In the genomic region with DNA sequence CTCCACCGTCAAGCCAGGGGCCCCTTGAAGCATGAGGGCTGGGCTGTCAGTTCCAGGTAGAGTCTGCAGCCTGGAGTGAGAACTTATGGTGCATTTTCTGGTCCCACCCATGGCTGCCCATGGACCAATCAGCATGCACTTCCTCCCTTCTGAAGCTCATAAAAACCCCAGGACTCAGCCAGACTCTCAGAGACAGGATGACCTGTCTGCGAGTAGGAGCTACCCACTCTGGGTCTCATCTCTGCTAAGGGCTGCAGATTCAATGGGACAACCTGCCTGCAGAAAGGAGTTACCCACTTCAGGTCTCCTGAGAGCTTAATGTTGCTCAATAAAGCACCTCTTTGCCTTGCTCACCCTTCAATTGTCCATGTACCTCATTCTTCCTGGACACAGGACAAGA, we compare ENCODE assay signal across 1 cellular context.
TF ChIP-seq lines count a peak whose summit lies in the region.

No MANE protein-coding gene starts in this region.

TF ChIP-seq in GM23338, 12 proteins besides CTCF, POLR2A, EP300 and RAD21 (continued from another document):
- TF ChIP-seq, protein P1, sequence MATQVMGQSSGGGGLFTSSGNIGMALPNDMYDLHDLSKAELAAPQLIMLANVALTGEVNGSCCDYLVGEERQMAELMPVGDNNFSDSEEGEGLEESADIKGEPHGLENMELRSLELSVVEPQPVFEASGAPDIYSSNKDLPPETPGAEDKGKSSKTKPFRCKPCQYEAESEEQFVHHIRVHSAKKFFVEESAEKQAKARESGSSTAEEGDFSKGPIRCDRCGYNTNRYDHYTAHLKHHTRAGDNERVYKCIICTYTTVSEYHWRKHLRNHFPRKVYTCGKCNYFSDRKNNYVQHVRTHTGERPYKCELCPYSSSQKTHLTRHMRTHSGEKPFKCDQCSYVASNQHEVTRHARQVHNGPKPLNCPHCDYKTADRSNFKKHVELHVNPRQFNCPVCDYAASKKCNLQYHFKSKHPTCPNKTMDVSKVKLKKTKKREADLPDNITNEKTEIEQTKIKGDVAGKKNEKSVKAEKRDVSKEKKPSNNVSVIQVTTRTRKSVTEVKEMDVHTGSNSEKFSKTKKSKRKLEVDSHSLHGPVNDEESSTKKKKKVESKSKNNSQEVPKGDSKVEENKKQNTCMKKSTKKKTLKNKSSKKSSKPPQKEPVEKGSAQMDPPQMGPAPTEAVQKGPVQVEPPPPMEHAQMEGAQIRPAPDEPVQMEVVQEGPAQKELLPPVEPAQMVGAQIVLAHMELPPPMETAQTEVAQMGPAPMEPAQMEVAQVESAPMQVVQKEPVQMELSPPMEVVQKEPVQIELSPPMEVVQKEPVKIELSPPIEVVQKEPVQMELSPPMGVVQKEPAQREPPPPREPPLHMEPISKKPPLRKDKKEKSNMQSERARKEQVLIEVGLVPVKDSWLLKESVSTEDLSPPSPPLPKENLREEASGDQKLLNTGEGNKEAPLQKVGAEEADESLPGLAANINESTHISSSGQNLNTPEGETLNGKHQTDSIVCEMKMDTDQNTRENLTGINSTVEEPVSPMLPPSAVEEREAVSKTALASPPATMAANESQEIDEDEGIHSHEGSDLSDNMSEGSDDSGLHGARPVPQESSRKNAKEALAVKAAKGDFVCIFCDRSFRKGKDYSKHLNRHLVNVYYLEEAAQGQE (IDR thresholded peaks at IDR 0.05; ENCODE audit: unreplicated experiment) = no peak
- TF ChIP-seq, protein P2, sequence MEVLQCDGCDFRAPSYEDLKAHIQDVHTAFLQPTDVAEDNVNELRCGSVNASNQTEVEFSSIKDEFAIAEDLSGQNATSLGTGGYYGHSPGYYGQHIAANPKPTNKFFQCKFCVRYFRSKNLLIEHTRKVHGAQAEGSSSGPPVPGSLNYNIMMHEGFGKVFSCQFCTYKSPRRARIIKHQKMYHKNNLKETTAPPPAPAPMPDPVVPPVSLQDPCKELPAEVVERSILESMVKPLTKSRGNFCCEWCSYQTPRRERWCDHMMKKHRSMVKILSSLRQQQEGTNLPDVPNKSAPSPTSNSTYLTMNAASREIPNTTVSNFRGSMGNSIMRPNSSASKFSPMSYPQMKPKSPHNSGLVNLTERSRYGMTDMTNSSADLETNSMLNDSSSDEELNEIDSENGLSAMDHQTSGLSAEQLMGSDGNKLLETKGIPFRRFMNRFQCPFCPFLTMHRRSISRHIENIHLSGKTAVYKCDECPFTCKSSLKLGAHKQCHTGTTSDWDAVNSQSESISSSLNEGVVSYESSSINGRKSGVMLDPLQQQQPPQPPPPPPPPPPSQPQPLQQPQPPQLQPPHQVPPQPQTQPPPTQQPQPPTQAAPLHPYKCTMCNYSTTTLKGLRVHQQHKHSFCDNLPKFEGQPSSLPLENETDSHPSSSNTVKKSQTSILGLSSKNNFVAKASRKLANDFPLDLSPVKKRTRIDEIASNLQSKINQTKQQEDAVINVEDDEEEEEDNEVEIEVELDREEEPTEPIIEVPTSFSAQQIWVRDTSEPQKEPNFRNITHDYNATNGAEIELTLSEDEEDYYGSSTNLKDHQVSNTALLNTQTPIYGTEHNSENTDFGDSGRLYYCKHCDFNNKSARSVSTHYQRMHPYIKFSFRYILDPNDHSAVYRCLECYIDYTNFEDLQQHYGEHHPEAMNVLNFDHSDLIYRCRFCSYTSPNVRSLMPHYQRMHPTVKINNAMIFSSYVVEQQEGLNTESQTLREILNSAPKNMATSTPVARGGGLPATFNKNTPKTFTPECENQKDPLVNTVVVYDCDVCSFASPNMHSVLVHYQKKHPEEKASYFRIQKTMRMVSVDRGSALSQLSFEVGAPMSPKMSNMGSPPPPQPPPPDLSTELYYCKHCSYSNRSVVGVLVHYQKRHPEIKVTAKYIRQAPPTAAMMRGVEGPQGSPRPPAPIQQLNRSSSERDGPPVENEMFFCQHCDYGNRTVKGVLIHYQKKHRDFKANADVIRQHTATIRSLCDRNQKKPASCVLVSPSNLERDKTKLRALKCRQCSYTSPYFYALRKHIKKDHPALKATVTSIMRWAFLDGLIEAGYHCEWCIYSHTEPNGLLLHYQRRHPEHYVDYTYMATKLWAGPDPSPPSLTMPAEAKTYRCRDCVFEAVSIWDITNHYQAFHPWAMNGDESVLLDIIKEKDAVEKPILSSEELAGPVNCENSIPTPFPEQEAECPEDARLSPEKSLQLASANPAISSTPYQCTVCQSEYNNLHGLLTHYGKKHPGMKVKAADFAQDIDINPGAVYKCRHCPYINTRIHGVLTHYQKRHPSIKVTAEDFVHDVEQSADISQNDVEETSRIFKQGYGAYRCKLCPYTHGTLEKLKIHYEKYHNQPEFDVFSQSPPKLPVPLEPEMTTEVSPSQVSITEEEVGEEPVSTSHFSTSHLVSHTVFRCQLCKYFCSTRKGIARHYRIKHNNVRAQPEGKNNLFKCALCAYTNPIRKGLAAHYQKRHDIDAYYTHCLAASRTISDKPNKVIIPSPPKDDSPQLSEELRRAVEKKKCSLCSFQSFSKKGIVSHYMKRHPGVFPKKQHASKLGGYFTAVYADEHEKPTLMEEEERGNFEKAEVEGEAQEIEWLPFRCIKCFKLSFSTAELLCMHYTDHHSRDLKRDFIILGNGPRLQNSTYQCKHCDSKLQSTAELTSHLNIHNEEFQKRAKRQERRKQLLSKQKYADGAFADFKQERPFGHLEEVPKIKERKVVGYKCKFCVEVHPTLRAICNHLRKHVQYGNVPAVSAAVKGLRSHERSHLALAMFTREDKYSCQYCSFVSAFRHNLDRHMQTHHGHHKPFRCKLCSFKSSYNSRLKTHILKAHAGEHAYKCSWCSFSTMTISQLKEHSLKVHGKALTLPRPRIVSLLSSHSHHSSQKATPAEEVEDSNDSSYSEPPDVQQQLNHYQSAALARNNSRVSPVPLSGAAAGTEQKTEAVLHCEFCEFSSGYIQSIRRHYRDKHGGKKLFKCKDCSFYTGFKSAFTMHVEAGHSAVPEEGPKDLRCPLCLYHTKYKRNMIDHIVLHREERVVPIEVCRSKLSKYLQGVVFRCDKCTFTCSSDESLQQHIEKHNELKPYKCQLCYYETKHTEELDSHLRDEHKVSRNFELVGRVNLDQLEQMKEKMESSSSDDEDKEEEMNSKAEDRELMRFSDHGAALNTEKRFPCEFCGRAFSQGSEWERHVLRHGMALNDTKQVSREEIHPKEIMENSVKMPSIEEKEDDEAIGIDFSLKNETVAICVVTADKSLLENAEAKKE (CRISPR knock-in tag; IDR thresholded peaks at IDR 0.05) = no peak
- TF ChIP-seq EZH2 (IDR thresholded peaks at IDR 0.05; ENCODE audit: low read depth, unreplicated experiment) (no peak), CREB1 (CRISPR knock-in tag; IDR thresholded peaks at IDR 0.05; ENCODE audit: low read depth) (no peak), NANOG (IDR thresholded peaks at IDR 0.05; ENCODE audit: borderline replicate concordance) (no peak), POLR2AphosphoS5 (IDR thresholded peaks at IDR 0.05; ENCODE audit: low read depth) (no peak), ZNF331 (CRISPR knock-in tag; IDR thresholded peaks at IDR 0.05; ENCODE audit: low read depth) (no peak), EZH2phosphoT487 (IDR thresholded peaks at IDR 0.05; ENCODE audit: unreplicated experiment) (no peak)
